9 cellular contexts compared by ENCODE assay signal in the genomic region with DNA sequence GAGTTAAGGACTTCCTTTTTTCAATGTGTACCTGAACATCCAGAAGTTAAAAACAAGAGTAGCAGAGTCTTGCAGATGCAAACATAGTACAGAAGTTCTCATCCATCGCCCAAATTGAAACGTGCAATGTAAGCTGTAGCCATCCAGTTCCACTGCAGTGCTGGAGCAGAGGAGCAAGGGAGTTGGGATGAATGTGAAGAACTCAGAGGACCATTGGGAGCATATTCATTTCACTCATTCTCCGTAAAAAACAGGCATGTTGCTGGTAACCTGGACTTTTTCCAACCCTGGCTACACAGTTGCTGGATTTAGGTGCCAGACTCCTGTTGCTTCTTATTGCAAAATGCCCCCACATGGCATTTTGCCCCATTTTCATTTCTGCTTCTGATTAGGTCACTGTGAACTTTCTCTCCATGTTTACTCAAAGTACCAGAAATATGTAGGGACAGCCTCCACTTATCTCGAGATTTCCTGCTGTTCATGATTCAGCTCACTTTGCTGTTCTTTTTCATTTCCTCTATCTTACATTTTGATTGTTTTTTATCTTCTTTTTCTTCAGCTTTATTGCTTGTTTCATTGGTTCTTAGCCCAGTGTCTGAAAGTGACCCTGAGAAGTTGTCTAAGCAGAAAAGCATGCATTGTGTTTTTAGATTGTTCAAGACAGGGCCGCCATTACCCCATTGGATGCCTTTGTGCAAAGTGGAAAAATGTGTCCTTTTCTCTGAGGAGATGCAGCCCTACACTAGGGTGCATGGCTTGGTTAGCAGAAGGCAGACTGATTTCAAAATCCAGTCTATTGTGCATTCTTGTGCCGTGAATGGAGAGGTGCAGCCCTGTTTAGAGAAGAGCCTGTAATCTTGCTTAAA.
DNase-seq lines count a peak whose midpoint lies in the region; ATAC-seq and TF ChIP-seq lines count a peak whose summit lies in the region.
"Had no signal": no experiment of that assay in that cellular context is flagged by ENCODE, and none has a peak within 500 bp of the region (broad histone marks: within the 10 kb centered on the region; RNA-seq: fewer than 3 reads in every experiment).

No MANE protein-coding gene starts in this region.

- no peaks in the 10 kb centered on the region for H3K36me3 ChIP-seq in left ventricle myocardium inferior
- no peaks in the 10 kb centered on the region for H3K36me3 ChIP-seq in upper lobe of left lung

- intact Hi-C loops in right cardiac atrium (cut with DNase I), result no loop called here
- intact Hi-C loops in left ventricle myocardium inferior (cut with micrococcal nuclease), result no loop called here

- 35% methylated on average over 6 of the region's 6 CpGs for WGBS in right cardiac atrium
- WGBS in upper lobe of left lung, 2 donors, result 53 to 57% methylated on average over 6 of the region's 6 CpGs

- TF ChIP-seq CTCF in left ventricle myocardium inferior (IDR thresholded peaks at IDR 0.05; ENCODE audit: borderline replicate concordance) (no peak), upper lobe of left lung (IDR thresholded peaks at IDR 0.05) (no peak)

- H3K4me1 ChIP-seq in right cardiac atrium (ENCODE audit: control insufficient read depth, insufficient read depth, low read length), result peaks cover 9% of the 10 kb centered on the region
- peaks cover 34% of the 10 kb centered on the region for H3K4me1 ChIP-seq in left ventricle myocardium inferior
- peaks cover 27 to 39% (median 30%) of the 10 kb centered on the region in 4 donors for H3K4me1 ChIP-seq in upper lobe of left lung

- DNase-seq in right cardiac atrium (no peak), left ventricle myocardium inferior (no peak), RPMI7951 (ENCODE audit: low read depth) (peak; percentile 43), fibroblast of the conjunctiva (ENCODE audit: low read depth) (peak; percentile 60), upper lobe of left lung (peak in 1 of 2 donors; percentile 57), NCI-H1092 (lab: John Stamatoyannopoulos, UW) (no peak)
- DNase-seq: DMS79 had no signal

- no peaks in the 10 kb centered on the region for H3K27me3 ChIP-seq in right cardiac atrium (ENCODE audit: control insufficient read depth, insufficient read depth)
- no peaks in the 10 kb centered on the region for H3K27me3 ChIP-seq in left ventricle myocardium inferior (ENCODE audit: low read depth)
- no peaks in the 10 kb centered on the region for H3K27me3 ChIP-seq in upper lobe of left lung

- TF ChIP-seq POLR2A in upper lobe of left lung (IDR thresholded peaks at IDR 0.05), result no peak

- no peaks in the 10 kb centered on the region for H3K9me3 ChIP-seq in right cardiac atrium (ENCODE audit: control insufficient read depth, low read length)
- no peaks in the 10 kb centered on the region for H3K9me3 ChIP-seq in left ventricle myocardium inferior (replicated peaks)
- H3K9me3 ChIP-seq in upper lobe of left lung, result no peaks in the 10 kb centered on the region

- no peak for TF ChIP-seq EP300 in upper lobe of left lung (IDR thresholded peaks at IDR 0.05)

- ATAC-seq in right cardiac atrium, result peak; percentile 64 to 78
- ATAC-seq in upper lobe of left lung (ENCODE audit: low FRiP score in 2 of 2), result peak in 1 of 2 donors; percentile 49
- ATAC-seq in HG03108 (IDR thresholded peaks at IDR 0.05; ENCODE audit: unreplicated experiment), result no peak
- ATAC-seq in HG03139 (IDR thresholded peaks at IDR 0.05; ENCODE audit: unreplicated experiment), result no peak

- peak overlapping the region; percentile 31 for H3K27ac ChIP-seq in right cardiac atrium (ENCODE audit: low read length)
- H3K27ac ChIP-seq in left ventricle myocardium inferior (replicated peaks), result no peak overlapping the region
- peak overlapping the region in 3 of 4 donors; percentile 13 to 27 (median 22) for H3K27ac ChIP-seq in upper lobe of left lung

- H3K4me3 ChIP-seq in right cardiac atrium (ENCODE audit: low read length), result no peak overlapping the region
- no peak overlapping the region for H3K4me3 ChIP-seq in left ventricle myocardium inferior
- H3K4me3 ChIP-seq in upper lobe of left lung, result no peak overlapping the region

Comparison
In these comparisons a context has a peak if more than half of its experiments do, and no peak if none do; other contexts are left out.
1. ATAC-seq: peak in right cardiac atrium (2 of 2); none in HG03108 (single experiment) and HG03139 (single experiment).
2. DNase-seq: peak in RPMI7951 (single experiment) and fibroblast of the conjunctiva (single experiment); none in right cardiac atrium (0 of 3), left ventricle myocardium inferior (single experiment) and NCI-H1092 (single experiment).